1 cellular context compared by ENCODE assay signal in genomic region chr14:60094306-60094897, GRCh38.
TF ChIP-seq lines count a peak whose summit lies in the region.

No MANE protein-coding gene starts in this region.

TF ChIP-seq in SK-N-SH, 30 proteins besides CTCF, POLR2A, EP300 and RAD21 (continued from another document):
- TF ChIP-seq REST (IDR thresholded peaks at IDR 0.05; ENCODE audit: low read depth, low read length) (no peak), IRF3 (IDR thresholded peaks at IDR 0.05; ENCODE audit: low read depth, low read length) (no peak), USF1 (IDR thresholded peaks at IDR 0.05; ENCODE audit: borderline replicate concordance, low read depth) (no peak), TEAD4 (IDR thresholded peaks at IDR 0.05; ENCODE audit: borderline replicate concordance, insufficient read depth) (no peak), POLR2AphosphoS5 (IDR thresholded peaks at IDR 0.05; ENCODE audit: low read depth, low read length) (no peak), SIN3A (IDR thresholded peaks at IDR 0.05; ENCODE audit: borderline replicate concordance, low read depth, low read length) (no peak), FOXM1 (IDR thresholded peaks at IDR 0.05; ENCODE audit: low read depth) (no peak), SMC3 (IDR thresholded peaks at IDR 0.05; ENCODE audit: low read depth, low read length) (no peak)
